Comparison of ENCODE assay signal across 13 cellular contexts in genomic region chr1:26540346-26540745, GRCh38. TPM values are rescaled to one million over a fixed set of nuclear protein-coding genes. Genes with fewer than 3 reads are reported as not detected.
DNase-seq lines count a peak whose midpoint lies in the region; ATAC-seq and TF ChIP-seq lines count a peak whose summit lies in the region.
"Had no signal": no experiment of that assay in that cellular context is flagged by ENCODE, and none has a peak within 500 bp of the region (broad histone marks: within the 10 kb centered on the region; RNA-seq: fewer than 3 reads in every experiment).

No MANE protein-coding gene starts in this region.

- H3K9ac ChIP-seq in endodermal cell (ENCODE audit: extremely low read depth, low read length, poor library complexity, severe bottlenecking), result no peak overlapping the region

- H3K36me3 ChIP-seq in endodermal cell (ENCODE audit: control insufficient read depth, insufficient read depth, low read length) (peaks cover 6% of the 10 kb centered on the region), suprapubic skin (peaks cover 9% of the 10 kb centered on the region), adrenal gland (replicated peaks in 1 of 2) (no peaks in the 10 kb centered on the region)

- H3K4me1 ChIP-seq in endodermal cell (ENCODE audit: control insufficient read depth, insufficient read depth, low read length), result no peaks in the 10 kb centered on the region
- H3K4me1 ChIP-seq in suprapubic skin, result peaks cover 50% of the 10 kb centered on the region
- peaks cover 9 to 37% of the 10 kb centered on the region in 2 donors for H3K4me1 ChIP-seq in adrenal gland (replicated peaks in 1 of 2)

- H3K9me3 ChIP-seq in endodermal cell (ENCODE audit: control insufficient read depth, low read length), result no peaks in the 10 kb centered on the region
- no peaks in the 10 kb centered on the region for H3K9me3 ChIP-seq in suprapubic skin
- no peaks in the 10 kb centered on the region for H3K9me3 ChIP-seq in adrenal gland (replicated peaks in 1 of 3)
- H3K9me3 ChIP-seq: testis had no signal

- 96% methylated on average over 3 of the region's 3 CpGs; no CpG with 5 or more reads in 1 of the 2 experiments for WGBS in endodermal cell (ENCODE audit: insufficient coverage in 1 of 2, insufficient read length in 1 of 2), 2 experiments
- WGBS in suprapubic skin, result 84% methylated on average over 3 of the region's 3 CpGs
- 77 to 93% (median 88%) methylated on average over 3 of the region's 3 CpGs for WGBS in adrenal gland, 4 donors

- peaks cover 1% of the 10 kb centered on the region for H3K36me3 Mint-ChIP-seq in activated T-cell treated with anti-CD3 and anti-CD28 coated beads, Interleukin-2, amount 50 U/mL, for 4 hours (ENCODE audit: insufficient read depth)
- H3K36me3 Mint-ChIP-seq in T-cell (no peaks in the 10 kb centered on the region), endodermal cell (ENCODE audit: low read depth) (peaks cover 22% of the 10 kb centered on the region)

- H3K27ac Mint-ChIP-seq in T-cell (peak overlapping the region; percentile 97 to 98), endodermal cell (peak overlapping the region; percentile 72)

- intact Hi-C loops in adrenal gland (cut with DNase I), result no loop called here

- POLR2A ChIA-PET in T-cell (lab: Charles Lee), result interaction anchor here in 1 of 2 donors (0.6 kb wide), 1 partner anchor 189 kb away, joined by 3 read pairs; no protein-coding TSS in a partner anchor

- no peaks in the 10 kb centered on the region for H3K9me3 Mint-ChIP-seq in activated T-cell treated with anti-CD3 and anti-CD28 coated beads, Interleukin-2, amount 50 U/mL, for 4 hours
- no peaks in the 10 kb centered on the region for H3K9me3 Mint-ChIP-seq in T-cell
- no peaks in the 10 kb centered on the region for H3K9me3 Mint-ChIP-seq in endodermal cell

- no peak for TF ChIP-seq EP300 in suprapubic skin (IDR thresholded peaks at IDR 0.05)

- TF ChIP-seq CTCF in endodermal cell (conservative IDR thresholded peaks at IDR 0.05) (no peak), suprapubic skin (IDR thresholded peaks at IDR 0.05) (no peak), adrenal gland (IDR thresholded peaks at IDR 0.05) (no peak)

- no peak for TF ChIP-seq POLR2A in suprapubic skin (IDR thresholded peaks at IDR 0.05)
- TF ChIP-seq POLR2A in adrenal gland (IDR thresholded peaks at IDR 0.05), result no peak

- no peak overlapping the region for H3K27ac ChIP-seq in endodermal cell (ENCODE audit: low read depth, low read length)
- H3K27ac ChIP-seq in suprapubic skin, result peak overlapping the region; percentile 29
- H3K27ac ChIP-seq in adrenal gland, result peak overlapping the region in 2 of 5 donors; percentile 9 to 65
- H3K27ac ChIP-seq: epithelial cell of prostate had no signal

- no peaks in the 10 kb centered on the region for H3K27me3 Mint-ChIP-seq in activated T-cell treated with anti-CD3 and anti-CD28 coated beads, Interleukin-2, amount 50 U/mL, for 4 hours (ENCODE audit: low read depth)
- H3K27me3 Mint-ChIP-seq in T-cell (no peaks in the 10 kb centered on the region), endodermal cell (ENCODE audit: insufficient read depth) (no peaks in the 10 kb centered on the region)

- CTCF ChIA-PET in T-cell (lab: Charles Lee), result interaction anchor here (1.0 to 1.7 kb wide), 3 partner anchors 10 to 40 kb away, joined by 3 to 4 read pairs (median 3); no protein-coding TSS in a partner anchor

- ATAC-seq in activated T-cell treated with anti-CD3 and anti-CD28 coated beads, Interleukin-2, amount 50 U/mL, for 4 hours, result no peak
- ATAC-seq in T-cell (replicated peaks in 1 of 4) (no peak), HG03469 (IDR thresholded peaks at IDR 0.05; ENCODE audit: unreplicated experiment) (no peak)

- peaks cover 86% of the 10 kb centered on the region for H3K4me1 Mint-ChIP-seq in activated T-cell treated with anti-CD3 and anti-CD28 coated beads, Interleukin-2, amount 50 U/mL, for 4 hours (ENCODE audit: low read depth)
- H3K4me1 Mint-ChIP-seq in T-cell, result peaks cover 72 to 86% (median 80%) of the 10 kb centered on the region in 3 donors
- peaks cover 7% of the 10 kb centered on the region for H3K4me1 Mint-ChIP-seq in endodermal cell

- H3K4me3 ChIP-seq in endodermal cell (ENCODE audit: low read length) (no peak overlapping the region), suprapubic skin (no peak overlapping the region), adrenal gland (no peak overlapping the region)
- H3K4me3 ChIP-seq: testis had no signal

- H3K27me3 ChIP-seq in endodermal cell (ENCODE audit: control insufficient read depth, insufficient read depth, low read length, poor library complexity, severe bottlenecking) (no peaks in the 10 kb centered on the region), suprapubic skin (no peaks in the 10 kb centered on the region), adrenal gland (no peaks in the 10 kb centered on the region)
- H3K27me3 ChIP-seq: testis had no signal

- peak overlapping the region; percentile 14 for H3K4me3 Mint-ChIP-seq in activated T-cell treated with anti-CD3 and anti-CD28 coated beads, Interleukin-2, amount 50 U/mL, for 4 hours
- peak overlapping the region in 2 of 3 donors; percentile 36 to 79 for H3K4me3 Mint-ChIP-seq in T-cell
- no peak overlapping the region for H3K4me3 Mint-ChIP-seq in endodermal cell

- DNase-seq in activated T-cell treated with anti-CD3 and anti-CD28 coated beads, Interleukin-2, amount 50 U/mL, for 4 hours, result no peak
- no peak for DNase-seq in activated T-cell treated with anti-CD3 and anti-CD28 coated beads, Interleukin-2, amount 50 U/mL, for 48 hours
- DNase-seq in T-cell (no peak), endodermal cell (no peak), suprapubic skin (ENCODE audit: low spot score in 2 of 2) (no peak), NCI-H774 (lab: John Stamatoyannopoulos, UW) (no peak), adrenal gland (no peak)
- DNase-seq: NCI-H1048; NCI-H510A treated with DMSO at 0.1 percent for 48 hours; stimulated activated CD4-positive, alpha-beta T cell treated with anti-CD3 and anti-CD28 coated beads, Interleukin-4, amount 100 ng/mL, for 24 hours; testis had no signal

RNA-seq across cellular contexts. Expression of gene RPS6KA1, which starts 10.8 kb away (rescaled TPM):
- 100 to 1,000 TPM; 131 to 157 (median 134) TPM for total RNA-seq in activated T-cell treated with anti-CD3 and anti-CD28 coated beads, Interleukin-2, amount 50 U/mL, for 4 hours
- 100 to 1,000 TPM in 3 of 5 donors, 10 to 100 TPM in 2; 85.8 to 123 (median 101) TPM for total RNA-seq in T-cell
- 10 to 100 TPM; 41.3 TPM for total RNA-seq in endodermal cell
- polyA plus RNA-seq in endodermal cell (2013, experiment 1 of 2), result 17.8 TPM
- 15.9 TPM for polyA plus RNA-seq in endodermal cell (2013, experiment 2 of 2)
- 10 to 100 TPM; 37.8 to 50.9 (median 43.7) TPM for total RNA-seq in suprapubic skin
- total RNA-seq in adrenal gland, result 10 to 100 TPM; 37.7 to 50.5 (median 40.1) TPM
- 10 to 100 TPM; 17.1 to 45.8 (median 28.4) TPM for polyA plus RNA-seq in adrenal gland
